In the genomic region with DNA sequence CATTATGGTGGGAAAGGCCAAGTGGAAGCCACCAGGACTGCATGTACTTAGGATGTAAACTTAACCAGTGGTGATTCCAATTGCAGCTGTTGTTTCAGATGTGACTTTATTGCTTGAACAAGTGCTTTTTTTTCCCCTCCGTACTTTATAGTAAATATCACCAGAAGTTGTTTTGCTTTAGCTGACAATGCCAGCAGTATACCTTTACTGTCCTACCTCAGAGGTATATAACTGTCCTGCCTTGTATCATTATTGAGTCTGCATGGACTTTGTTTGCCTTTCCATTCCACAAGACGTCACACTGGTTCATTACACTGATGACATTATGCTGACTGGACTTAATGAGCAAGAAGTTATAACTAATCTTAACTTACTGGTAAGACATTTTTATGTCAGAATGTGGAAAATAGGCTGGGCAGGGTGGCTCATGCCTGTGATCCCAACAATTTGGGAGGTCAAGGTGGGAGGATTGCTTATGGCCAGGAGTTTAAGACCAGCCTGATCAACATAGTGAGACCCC, we compare ENCODE assay signal across 27 cellular contexts.
"Had no signal": no experiment of that assay in that cellular context is flagged by ENCODE, and none has a peak within 500 bp of the region (broad histone marks: within the 10 kb centered on the region; RNA-seq: fewer than 3 reads in every experiment).

No MANE protein-coding gene starts in this region.

- H3K27ac ChIP-seq: adrenal gland, body of pancreas, coronary artery, dorsolateral prefrontal cortex, esophagus squamous epithelium, gastroesophageal sphincter, heart right ventricle had no signal

- H3K27me3 ChIP-seq: adrenal gland, body of pancreas, dorsolateral prefrontal cortex, gastroesophageal sphincter had no signal

- H3K4me1 ChIP-seq: adrenal gland, body of pancreas, esophagus squamous epithelium, gastroesophageal sphincter, heart right ventricle had no signal

- ATAC-seq: activated CD4-positive, alpha-beta T cell treated with anti-CD3 and anti-CD28 coated beads for 36 hours; activated CD8-positive, alpha-beta memory T cell treated with anti-CD3 and anti-CD28 coated beads, Interleukin-2, amount 10 ng/mL, durations not matched to agents 7 days and 5 days; activated CD8-positive, alpha-beta T cell treated with anti-CD3 and anti-CD28 coated beads, Interleukin-2, amount 10 ng/mL, durations not matched to agents 7 days and 5 days; activated naive CD8-positive, alpha-beta T cell treated with anti-CD3 and anti-CD28 coated beads, Interleukin-2, amount 50 U/mL, for 24 hours; body of pancreas; gastroesophageal sphincter; heart right ventricle had no signal

- H3K4me3 ChIP-seq: adrenal gland, body of pancreas, coronary artery, dorsolateral prefrontal cortex, esophagus squamous epithelium, gastroesophageal sphincter, heart right ventricle had no signal

- H3K9me3 ChIP-seq: adrenal gland, body of pancreas, esophagus squamous epithelium, gastroesophageal sphincter had no signal

- H3K36me3 ChIP-seq: adrenal gland, esophagus squamous epithelium, gastroesophageal sphincter, heart right ventricle had no signal

- DNase-seq: activated CD4-positive, alpha-beta memory T cell treated with anti-CD3 and anti-CD28 coated beads for 36 hours; activated CD4-positive, alpha-beta T cell treated with anti-CD3 and anti-CD28 coated beads for 36 hours; activated CD4-positive, alpha-beta T cell treated with anti-CD3 and anti-CD28 coated beads, Interleukin-2, amount 10 ng/mL, durations not matched to agents 24 days and 14 days; activated CD4-positive, CD25-positive, alpha-beta regulatory T cell; activated CD4-positive, CD25-positive, alpha-beta regulatory T cell treated with anti-CD3 and anti-CD28 coated beads, Interleukin-2, amount 50 U/mL, for 72 hours; activated CD8-positive, alpha-beta memory T cell treated with anti-CD3 and anti-CD28 coated beads, Interleukin-2, amount 10 ng/mL, durations not matched to agents 7 days and 5 days; activated CD8-positive, alpha-beta memory T cell treated with anti-CD3 and anti-CD28 coated beads, Interleukin-2, amount 50 U/mL, for 4 hours; activated CD8-positive, alpha-beta T cell treated with anti-CD3 and anti-CD28 coated beads, Interleukin-2, amount 10 ng/mL, durations not matched to agents 7 days and 5 days; activated effector memory CD4-positive, alpha-beta T cell treated with anti-CD3 and anti-CD28 coated beads, Interleukin-2, amount 50 U/mL, for 16 hours; activated naive CD4-positive, alpha-beta T cell treated with anti-CD3 and anti-CD28 coated beads for 36 hours; activated naive CD8-positive, alpha-beta T cell treated with anti-CD3 and anti-CD28 coated beads for 36 hours; activated naive CD8-positive, alpha-beta T cell treated with anti-CD3 and anti-CD28 coated beads, Interleukin-2, amount 50 U/mL, for 24 hours; activated T-cell treated with anti-CD3 and anti-CD28 coated beads, Interleukin-2, amount 50 U/mL, for 1 hour; activated T-cell treated with anti-CD3 and anti-CD28 coated beads, Interleukin-2, amount 50 U/mL, for 48 hours; adrenal gland; amygdala; aorta; body of pancreas; dorsolateral prefrontal cortex; effector memory CD4-positive, alpha-beta T cell; endodermal cell; esophagus squamous epithelium; foreskin melanocyte; heart right ventricle; T-helper 2 cell had no signal
